ENCODE assay signal across 33 cellular contexts in the genomic region with DNA sequence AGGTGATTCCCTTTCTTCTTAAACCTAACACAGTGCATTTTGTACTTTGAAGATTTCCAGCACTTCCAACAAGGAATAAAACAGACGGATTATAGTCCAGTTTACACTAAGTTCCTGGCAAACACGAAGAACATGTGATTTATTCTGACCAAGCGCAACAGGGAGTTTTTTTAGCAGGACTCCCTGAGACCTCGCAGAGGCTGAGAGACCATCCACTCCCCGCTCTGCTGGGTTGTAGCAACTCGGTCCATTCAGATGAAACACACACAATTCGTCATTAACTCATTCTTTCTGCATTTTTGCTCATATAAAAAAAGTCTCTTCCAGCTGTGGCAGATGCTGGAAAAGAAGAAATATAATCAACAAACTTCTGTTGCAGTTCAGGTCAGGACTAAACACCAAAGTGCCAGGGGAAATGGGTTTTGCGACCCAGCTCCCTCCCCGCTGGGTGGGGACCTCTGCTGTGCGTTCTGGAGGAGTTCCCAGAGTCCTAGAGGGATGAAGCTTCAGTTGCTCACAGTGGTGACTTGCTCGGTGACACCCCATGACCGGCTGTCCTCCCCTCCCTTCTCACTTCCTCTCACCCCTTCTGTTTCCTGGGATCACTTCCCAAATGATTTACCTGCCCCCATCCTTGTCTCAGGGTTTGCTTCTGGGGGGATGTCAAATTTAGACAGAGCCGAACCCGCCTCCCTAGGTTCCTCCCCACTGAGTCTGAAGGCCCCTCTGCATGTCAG. TPM values are rescaled to one million over a fixed set of nuclear protein-coding genes. Genes with fewer than 3 reads are reported as not detected.
A peak's percentile ranks its signal among the peaks of the same experiment; 100 is the strongest.
DNase-seq lines count a peak whose midpoint lies in the region; ATAC-seq and TF ChIP-seq lines count a peak whose summit lies in the region.
"Had no signal": no experiment of that assay in that cellular context is flagged by ENCODE, and none has a peak within 500 bp of the region (broad histone marks: within the 10 kb centered on the region; RNA-seq: fewer than 3 reads in every experiment).

No MANE protein-coding gene starts in this region.

- peaks cover 12% of the 10 kb centered on the region for H3K27me3 ChIP-seq in adipocyte (replicated peaks; ENCODE audit: control insufficient read depth, insufficient read depth, low read length)
- H3K27me3 ChIP-seq in gastroesophageal sphincter = peaks cover 62% of the 10 kb centered on the region
- H3K27me3 ChIP-seq in sigmoid colon = no peaks in the 10 kb centered on the region
- peaks cover 0 to 5% (median 0%) of the 10 kb centered on the region in 3 donors for H3K27me3 ChIP-seq in psoas muscle (ENCODE audit: insufficient read depth in 3 of 3, low read length in 2 of 3)
- H3K27me3 ChIP-seq: brain microvascular endothelial cell, MG63 had no signal

- H3K4me1 ChIP-seq in adipocyte (ENCODE audit: control insufficient read depth, insufficient read depth, low read length) (peaks cover 11% of the 10 kb centered on the region), gastroesophageal sphincter (peaks cover 0 to 10% (median 3%) of the 10 kb centered on the region in 3 donors), sigmoid colon (peaks cover 0 to 15% (median 0%) of the 10 kb centered on the region in 4 donors), psoas muscle (no peaks in the 10 kb centered on the region)
- H3K4me1 ChIP-seq: adrenal gland, foreskin keratinocyte, left ventricle myocardium inferior had no signal

- 31 to 38% methylated on average over 12 of the region's 14 CpGs for WGBS in gastroesophageal sphincter (ENCODE audit: low coverage in 1 of 2), 2 donors
- 41 to 57% methylated on average over 14 of the region's 14 CpGs for WGBS in sigmoid colon, 2 donors
- WGBS in psoas muscle, 3 donors = 43 to 54% (median 46%) methylated on average over 14 of the region's 14 CpGs

- TF ChIP-seq POLR2A in gastroesophageal sphincter (IDR thresholded peaks at IDR 0.05) (no peak), sigmoid colon (IDR thresholded peaks at IDR 0.05) (no peak)

- DNase-seq in GM03348 (ENCODE audit: low spot score) (peak; percentile 26), adipocyte (ENCODE audit: low read depth) (no peak), sigmoid colon (peak; percentile 44), psoas muscle (no peak), LoVo (ENCODE audit: low spot score) (no peak)
- DNase-seq: activated CD4-positive, alpha-beta T cell treated with anti-CD3 and anti-CD28 coated beads for 48 hours; activated naive CD4-positive, alpha-beta T cell; activated T-cell treated with anti-CD3 and anti-CD28 coated beads, Interleukin-2, amount 50 U/mL, for 24 hours; adrenal gland; brain microvascular endothelial cell; CD8-positive, alpha-beta memory T cell; DMS 273 treated with DMSO at 0.1 percent for 48 hours; effector CD8-positive, alpha-beta T cell; erythroblast; foreskin keratinocyte; hippocampal formation; KBM-7; left ventricle myocardium inferior; MG63; naive B cell; NCI-H2081 treated with DMSO at 0.1 percent for 48 hours; NCI-H748 treated with DMSO at 0.1 percent for 48 hours; nucleus accumbens; stimulated activated CD4-positive, alpha-beta T cell treated with anti-CD3 and anti-CD28 coated beads, Interleukin-1b, Interleukin-23, amount 100 ng/mL, for 48 hours; stimulated activated CD8-positive, alpha-beta memory T cell treated with anti-CD3 and anti-CD28 coated beads, Interleukin-4, amount 100 ng/mL, for 48 hours; stimulated activated naive CD8-positive, alpha-beta T cell treated with anti-CD3 and anti-CD28 coated beads, Interleukin-15, amount 100 ng/mL, for 72 hours; T-helper 1 cell had no signal

- TF ChIP-seq EP300 in gastroesophageal sphincter (IDR thresholded peaks at IDR 0.05) (no peak), sigmoid colon (IDR thresholded peaks at IDR 0.05) (no peak)

- H3K36me3 ChIP-seq in adipocyte (ENCODE audit: control insufficient read depth, insufficient read depth, low read length, severe bottlenecking) (no peaks in the 10 kb centered on the region), gastroesophageal sphincter (no peaks in the 10 kb centered on the region), sigmoid colon (no peaks in the 10 kb centered on the region), psoas muscle (ENCODE audit: insufficient read depth in 1 of 2, low read depth in 1 of 2) (no peaks in the 10 kb centered on the region)
- H3K36me3 ChIP-seq: adrenal gland, brain microvascular endothelial cell, left ventricle myocardium inferior, MG63 had no signal

- H3K9ac ChIP-seq in adipocyte (ENCODE audit: low read length) = no peak overlapping the region

- H3K9me3 ChIP-seq in adipocyte (ENCODE audit: control insufficient read depth, low read length) (no peaks in the 10 kb centered on the region), gastroesophageal sphincter (no peaks in the 10 kb centered on the region), sigmoid colon (no peaks in the 10 kb centered on the region), psoas muscle (no peaks in the 10 kb centered on the region)
- H3K9me3 ChIP-seq: adrenal gland, left ventricle myocardium inferior, MG63 had no signal

- TF ChIP-seq CTCF in gastroesophageal sphincter (IDR thresholded peaks at IDR 0.05) = no peak
- no peak for TF ChIP-seq CTCF in sigmoid colon (IDR thresholded peaks at IDR 0.05)
- no peak for TF ChIP-seq CTCF in psoas muscle (IDR thresholded peaks at IDR 0.05)

- no peak overlapping the region for H3K27ac ChIP-seq in gastroesophageal sphincter
- no peak overlapping the region for H3K27ac ChIP-seq in sigmoid colon
- H3K27ac ChIP-seq in psoas muscle = no peak overlapping the region
- H3K27ac ChIP-seq: adrenal gland, brain microvascular endothelial cell, foreskin keratinocyte, left ventricle myocardium inferior, VCaP had no signal

- H3K4me3 ChIP-seq in adipocyte (ENCODE audit: low read length) (peak overlapping the region; percentile 3), gastroesophageal sphincter (no peak overlapping the region), sigmoid colon (no peak overlapping the region), psoas muscle (no peak overlapping the region)
- H3K4me3 ChIP-seq: adrenal gland, left ventricle myocardium inferior, MG63 had no signal

- ATAC-seq in gastroesophageal sphincter = peak; percentile 44
- ATAC-seq in psoas muscle = no peak
- ATAC-seq in activated CD4-positive, CD25-positive, alpha-beta regulatory T cell treated with anti-CD3 and anti-CD28 coated beads, Interleukin-2, amount 50 U/mL, for 24 hours = no peak
- ATAC-seq in GM19455 (IDR thresholded peaks at IDR 0.05; ENCODE audit: unreplicated experiment) = no peak
- ATAC-seq: foreskin keratinocyte; stimulated activated naive CD8-positive, alpha-beta T cell treated with anti-CD3 and anti-CD28 coated beads, Interleukin-15, amount 100 ng/mL, for 72 hours had no signal

- intact Hi-C loops in sigmoid colon (cut with DNase I) = no loop called here
- intact Hi-C loops in psoas muscle (cut with DNase I) = no loop called here

RNA-seq across cellular contexts. Expression of a gene that starts 52.5 kb away (rescaled TPM):
- total RNA-seq in gastroesophageal sphincter = 10 to 100 TPM in 2 of 4 donors, 1 to 10 TPM in 1, not detected in 1; 6.1 to 47.7 (median 29.1) TPM
- total RNA-seq in sigmoid colon = 1 to 10 TPM in 2 of 4 donors, under 1 TPM in 2; 0.16 to 1.4 (median 0.94) TPM
- 1 to 10 TPM in 1 of 3 donors, under 1 TPM in 1, not detected in 1; 0.34 to 1.2 TPM for polyA plus RNA-seq in sigmoid colon
- not detected for total RNA-seq in psoas muscle
- polyA plus RNA-seq in psoas muscle = under 1 TPM in 2 of 3 donors, not detected in 1; 0.06 to 0.07 TPM
- total RNA-seq: activated CD8-positive, alpha-beta memory T cell treated with anti-CD3 and anti-CD28 coated beads for 36 hours; CD8-positive, alpha-beta memory T cell; RPMI7951 had no signal
- polyA plus RNA-seq: CD8-positive, alpha-beta memory T cell had no signal

Comparison
In these comparisons a context has a peak if more than half of its experiments do, and no peak if none do; other contexts are left out.
1. DNase-seq: peak in GM03348 (single experiment) and sigmoid colon (single experiment); none in adipocyte (single experiment), psoas muscle (0 of 2) and LoVo (single experiment).